10 cellular contexts compared by ENCODE assay signal in genomic region chr3:106566277-106566676, GRCh38.
A peak's percentile ranks its signal among the peaks of the same experiment; 100 is the strongest.
DNase-seq lines count a peak whose midpoint lies in the region; ATAC-seq and TF ChIP-seq lines count a peak whose summit lies in the region.
"Had no signal": no experiment of that assay in that cellular context is flagged by ENCODE, and none has a peak within 500 bp of the region (broad histone marks: within the 10 kb centered on the region; RNA-seq: fewer than 3 reads in every experiment).

No MANE protein-coding gene starts in this region.

- no peaks in the 10 kb centered on the region for H3K9me2 ChIP-seq in GM23338 (ENCODE audit: insufficient read depth)
- H3K9me2 ChIP-seq in Loucy (replicated peaks; ENCODE audit: low read depth, low read length): no peaks in the 10 kb centered on the region

- H3K36me3 Mint-ChIP-seq in activated CD4-positive, alpha-beta T cell treated with anti-CD3 and anti-CD28 coated beads for 36 hours (ENCODE audit: low read depth): no peaks in the 10 kb centered on the region
- no peaks in the 10 kb centered on the region for H3K36me3 Mint-ChIP-seq in GM23338 (ENCODE audit: low read depth)

- POLR2A ChIA-PET in activated CD4-positive, alpha-beta T cell treated with anti-CD3 and anti-CD28 coated beads for 36 hours (lab: Charles Lee): no interaction called here

- no peaks in the 10 kb centered on the region for H3K9me3 ChIP-seq in Loucy (ENCODE audit: insufficient read depth, low read depth, low read length)
- no peaks in the 10 kb centered on the region for H3K9me3 ChIP-seq in neuron (ENCODE audit: low read length)

- H3K9ac ChIP-seq in Loucy (ENCODE audit: low read depth, low read length, poor library complexity, severe bottlenecking): no peak overlapping the region

- H3K4me3 Mint-ChIP-seq in activated CD4-positive, alpha-beta T cell treated with anti-CD3 and anti-CD28 coated beads for 36 hours: no peak overlapping the region
- no peak overlapping the region for H3K4me3 Mint-ChIP-seq in GM23338
- H3K4me3 Mint-ChIP-seq: neural crest cell had no signal

- DNase-seq in activated CD4-positive, alpha-beta T cell treated with anti-CD3 and anti-CD28 coated beads for 36 hours: peak; percentile 49
- DNase-seq in activated CD4-positive, alpha-beta T cell treated with anti-CD3 and anti-CD28 coated beads for 4 hours: no peak
- DNase-seq in GM23338 (ENCODE audit: low spot score): peak; percentile 38
- DNase-seq in DMS153 treated with DMSO at 0.1 percent for 48 hours (lab: John Stamatoyannopoulos, UW; ENCODE audit: unreplicated experiment): no peak
- no peak for DNase-seq in NCI-H2029 treated with DMSO at 0.1 percent for 48 hours (lab: John Stamatoyannopoulos, UW)
- DNase-seq in epidermal melanocyte (ENCODE audit: insufficient read length, low spot score): no peak
- DNase-seq: NCI-H526 had no signal

- H4K20me1 ChIP-seq in GM23338 (replicated peaks; ENCODE audit: insufficient read depth): no peaks in the 10 kb centered on the region
- H4K20me1 ChIP-seq in Loucy (ENCODE audit: insufficient read depth, low read length, poor library complexity, severe bottlenecking): no peaks in the 10 kb centered on the region

- intact Hi-C loops in activated CD4-positive, alpha-beta T cell treated with anti-CD3 and anti-CD28 coated beads for 36 hours (cut with DNase I, micrococcal nuclease): no loop called here

- H3F3A ChIP-seq in GM23338 (replicated peaks; ENCODE audit: low read depth) (no peaks in the 10 kb centered on the region), Loucy (ENCODE audit: low read depth) (no peaks in the 10 kb centered on the region)

- H3K27ac Mint-ChIP-seq in activated CD4-positive, alpha-beta T cell treated with anti-CD3 and anti-CD28 coated beads for 36 hours: peak overlapping the region; percentile 23
- H3K27ac Mint-ChIP-seq in GM23338: no peak overlapping the region

- no peaks in the 10 kb centered on the region for H3K36me3 ChIP-seq in GM23338 (ENCODE audit: insufficient read depth)
- H3K36me3 ChIP-seq in Loucy (ENCODE audit: insufficient read depth, low read length): no peaks in the 10 kb centered on the region
- H3K36me3 ChIP-seq in neuron (ENCODE audit: insufficient read depth, low read length): no peaks in the 10 kb centered on the region

- H3K27me3 ChIP-seq in GM23338 (ENCODE audit: insufficient read depth) (no peaks in the 10 kb centered on the region), Loucy (ENCODE audit: insufficient read depth, low read length, poor library complexity, severe bottlenecking) (no peaks in the 10 kb centered on the region), neuron (ENCODE audit: insufficient read depth, low read length) (no peaks in the 10 kb centered on the region)

- peak; percentile 88 for ATAC-seq in activated CD4-positive, alpha-beta T cell treated with anti-CD3 and anti-CD28 coated beads for 36 hours
- peak; percentile 77 for ATAC-seq in GM23338

- H3K9me3 Mint-ChIP-seq in activated CD4-positive, alpha-beta T cell treated with anti-CD3 and anti-CD28 coated beads for 36 hours (ENCODE audit: low read depth): no peaks in the 10 kb centered on the region
- no peaks in the 10 kb centered on the region; the same call in 2 of the 3 replicates for H3K9me3 Mint-ChIP-seq in GM23338
- H3K9me3 Mint-ChIP-seq: neural crest cell had no signal

- H3K4me3 ChIP-seq in GM23338 (no peak overlapping the region), Loucy (ENCODE audit: low read length, poor library complexity, severe bottlenecking) (no peak overlapping the region), neuron (ENCODE audit: low read length) (no peak overlapping the region)

- H3K4me2 ChIP-seq in GM23338 (no peak overlapping the region), Loucy (ENCODE audit: low read depth, low read length, poor library complexity, severe bottlenecking) (no peak overlapping the region)

- no peak overlapping the region for H3K27ac ChIP-seq in GM23338 (ENCODE audit: low read depth)

- H2AFZ ChIP-seq in GM23338 (no peak overlapping the region), Loucy (ENCODE audit: low read length) (peak overlapping the region; percentile 21; the same call in 1 of the 2 replicates), neuron (ENCODE audit: low read depth, low read length) (peak overlapping the region; percentile 40)

- H3K79me2 ChIP-seq in GM23338 (replicated peaks; ENCODE audit: insufficient read depth): no peaks in the 10 kb centered on the region
- no peaks in the 10 kb centered on the region for H3K79me2 ChIP-seq in Loucy (ENCODE audit: insufficient read depth, low read length)

- H3K4me1 Mint-ChIP-seq in activated CD4-positive, alpha-beta T cell treated with anti-CD3 and anti-CD28 coated beads for 36 hours: peaks cover 5% of the 10 kb centered on the region
- H3K4me1 Mint-ChIP-seq in GM23338: peaks cover 5% of the 10 kb centered on the region; the same call in 1 of the 3 replicates
- H3K4me1 Mint-ChIP-seq: neural crest cell had no signal

- H3K4me1 ChIP-seq in GM23338 (ENCODE audit: insufficient read depth): 0 out of 2 replicates have a peak, but pooled peaks cover 4% of the 10 kb centered on the region
- H3K4me1 ChIP-seq in Loucy (ENCODE audit: insufficient read depth, low read length, poor library complexity, severe bottlenecking): no peaks in the 10 kb centered on the region
- H3K4me1 ChIP-seq in neuron (ENCODE audit: insufficient read depth, low read length): no peaks in the 10 kb centered on the region

- H3K27me3 Mint-ChIP-seq in activated CD4-positive, alpha-beta T cell treated with anti-CD3 and anti-CD28 coated beads for 36 hours: peaks cover 2% of the 10 kb centered on the region
- H3K27me3 Mint-ChIP-seq in GM23338 (ENCODE audit: insufficient read depth, low read depth, poor library complexity): no peaks in the 10 kb centered on the region

- TF ChIP-seq CTCF in GM23338 (conservative IDR thresholded peaks at IDR 0.05; ENCODE audit: low read depth in 2 of 2): peak; percentile 38 to 51; a peak in 3 of 4 replicates
- no peak for TF ChIP-seq CTCF in Loucy (conservative IDR thresholded peaks at IDR 0.05; ENCODE audit: low read length)

- CTCF ChIA-PET in activated CD4-positive, alpha-beta T cell treated with anti-CD3 and anti-CD28 coated beads for 36 hours (lab: Charles Lee): interaction anchor here (1.3 kb wide), 1 partner anchor 9 kb away, joined by 6 read pairs; no protein-coding TSS in a partner anchor

TF ChIP-seq in GM23338, 12 proteins besides CTCF, POLR2A, EP300 and RAD21 (continues in another document):
- TF ChIP-seq ZNF462 (CRISPR knock-in tag; IDR thresholded peaks at IDR 0.05) (no peak), EZH2phosphoT487 (IDR thresholded peaks at IDR 0.05; ENCODE audit: unreplicated experiment) (no peak), ZNF114 (CRISPR knock-in tag; IDR thresholded peaks at IDR 0.05) (no peak), EZH2 (IDR thresholded peaks at IDR 0.05; ENCODE audit: low read depth, unreplicated experiment) (no peak)

Comparison
In these comparisons a context has a peak if more than half of its experiments do, and no peak if none do; other contexts are left out.
1. DNase-seq: peak in activated CD4-positive, alpha-beta T cell treated with anti-CD3 and anti-CD28 coated beads for 36 hours (single experiment) and GM23338 (single experiment); none in activated CD4-positive, alpha-beta T cell treated with anti-CD3 and anti-CD28 coated beads for 4 hours (0 of 2), DMS153 treated with DMSO at 0.1 percent for 48 hours (single experiment), NCI-H2029 treated with DMSO at 0.1 percent for 48 hours (single experiment) and epidermal melanocyte (single experiment).